Comparison of ENCODE assay signal across 25 cellular contexts in genomic region chr1:25473653-25474225, GRCh38. TPM values are rescaled to one million over a fixed set of nuclear protein-coding genes. Genes with fewer than 3 reads are reported as not detected.
DNase-seq lines count a peak whose midpoint lies in the region; ATAC-seq and TF ChIP-seq lines count a peak whose summit lies in the region.
"Had no signal": no experiment of that assay in that cellular context is flagged by ENCODE, and none has a peak within 500 bp of the region (broad histone marks: within the 10 kb centered on the region; RNA-seq: fewer than 3 reads in every experiment).

No MANE protein-coding gene starts in this region.

- no peaks in the 10 kb centered on the region for H4K20me1 ChIP-seq in Karpas-422 (ENCODE audit: insufficient read depth, low read depth, low read length)

- in situ Hi-C loops in gastrocnemius medialis (cut with MboI; ENCODE audit: low sequenced_read_pairs in 4 of 4): no loop called here

- H3K4me3 ChIP-seq in Karpas-422 (ENCODE audit: low read length): peak overlapping the region; percentile 52
- H3K4me3 ChIP-seq in gastrocnemius medialis: no peak overlapping the region
- H3K4me3 ChIP-seq: A549, breast epithelium, hepatocyte, right lobe of liver, upper lobe of left lung had no signal

- H3K9me3 Mint-ChIP-seq in activated CD4-positive, alpha-beta T cell treated with anti-CD3 and anti-CD28 coated beads, Interleukin-2, amount 10 ng/mL, durations not matched to agents 24 days and 14 days: no peaks in the 10 kb centered on the region
- H3K9me3 Mint-ChIP-seq in activated naive CD4-positive, alpha-beta T cell treated with anti-CD3 and anti-CD28 coated beads, Interleukin-2, amount 50 U/mL, for 24 hours: no peaks in the 10 kb centered on the region
- H3K9me3 Mint-ChIP-seq: CD14-positive monocyte had no signal

- ATAC-seq in gastrocnemius medialis: no peak
- ATAC-seq in HG03175 (IDR thresholded peaks at IDR 0.05; ENCODE audit: unreplicated experiment): no peak
- ATAC-seq: A549, HCT116, right lobe of liver had no signal

- no peaks in the 10 kb centered on the region for H3K27me3 ChIP-seq in Karpas-422 (ENCODE audit: low read length)
- H3K27me3 ChIP-seq in gastrocnemius medialis: no peaks in the 10 kb centered on the region
- H3K27me3 ChIP-seq: breast epithelium, hepatocyte, right lobe of liver, upper lobe of left lung had no signal

- H3K4me1 ChIP-seq in Karpas-422 (ENCODE audit: low read length) (peaks cover 85% of the 10 kb centered on the region), gastrocnemius medialis (peaks cover 89 to 94% of the 10 kb centered on the region in 2 donors)
- H3K4me1 ChIP-seq: A549, breast epithelium had no signal

- H3K9me3 ChIP-seq in Karpas-422 (ENCODE audit: low read length) (no peaks in the 10 kb centered on the region), gastrocnemius medialis (no peaks in the 10 kb centered on the region)
- H3K9me3 ChIP-seq: A549, breast epithelium, right lobe of liver, upper lobe of left lung had no signal

- peaks cover 27% of the 10 kb centered on the region for H3K36me3 Mint-ChIP-seq in activated CD4-positive, alpha-beta T cell treated with anti-CD3 and anti-CD28 coated beads, Interleukin-2, amount 10 ng/mL, durations not matched to agents 24 days and 14 days (ENCODE audit: low read depth)
- H3K36me3 Mint-ChIP-seq in activated naive CD4-positive, alpha-beta T cell treated with anti-CD3 and anti-CD28 coated beads, Interleukin-2, amount 50 U/mL, for 24 hours: peaks cover 4% of the 10 kb centered on the region

- intact Hi-C loops in activated CD4-positive, alpha-beta T cell treated with anti-CD3 and anti-CD28 coated beads, Interleukin-2, amount 10 ng/mL, durations not matched to agents 24 days and 14 days (cut with micrococcal nuclease): no loop called here
- intact Hi-C loops in gastrocnemius medialis (cut with DNase I; ENCODE audit: low total_unique reads): no loop called here

- H3K36me3 ChIP-seq in Karpas-422 (ENCODE audit: insufficient read depth, low read length): peaks cover 4% of the 10 kb centered on the region; the same call in 1 of the 2 replicates
- no peaks in the 10 kb centered on the region for H3K36me3 ChIP-seq in gastrocnemius medialis
- H3K36me3 ChIP-seq: breast epithelium, right lobe of liver, upper lobe of left lung had no signal

- peak overlapping the region; percentile 75 for H3K4me3 Mint-ChIP-seq in activated CD4-positive, alpha-beta T cell treated with anti-CD3 and anti-CD28 coated beads, Interleukin-2, amount 10 ng/mL, durations not matched to agents 24 days and 14 days
- peak overlapping the region; percentile 86 for H3K4me3 Mint-ChIP-seq in activated naive CD4-positive, alpha-beta T cell treated with anti-CD3 and anti-CD28 coated beads, Interleukin-2, amount 50 U/mL, for 24 hours
- H3K4me3 Mint-ChIP-seq: CD14-positive monocyte had no signal

- H3K27ac ChIP-seq in Karpas-422 (ENCODE audit: low read length): peak overlapping the region; percentile 87
- H3K27ac ChIP-seq in gastrocnemius medialis: peak overlapping the region; percentile 65 to 83 (median 69)
- H3K27ac ChIP-seq: A549, breast epithelium, hepatocyte, right lobe of liver, upper lobe of left lung had no signal

- H2AFZ ChIP-seq in Karpas-422 (ENCODE audit: low read length): no peak overlapping the region
- H2AFZ ChIP-seq: hepatocyte had no signal

- H3K9ac ChIP-seq in Karpas-422 (ENCODE audit: low read length): peak overlapping the region; percentile 54

- H3K4me2 ChIP-seq in Karpas-422 (ENCODE audit: low read depth, low read length, poor library complexity, severe bottlenecking): peak overlapping the region; percentile 48
- H3K4me2 ChIP-seq: A549, hepatocyte had no signal

- DNase-seq in activated CD4-positive, alpha-beta T cell treated with anti-CD3 and anti-CD28 coated beads, Interleukin-2, amount 10 ng/mL, durations not matched to agents 24 days and 14 days: peak; percentile 70
- DNase-seq in activated CD4-positive, alpha-beta T cell treated with anti-CD3 and anti-CD28 coated beads for 1 hour: no peak
- DNase-seq in Karpas-422 (no peak), gastrocnemius medialis (no peak), SK-N-DZ (ENCODE audit: low spot score) (no peak)
- no peak for DNase-seq in stimulated activated CD4-positive, alpha-beta T cell treated with anti-CD3 and anti-CD28 coated beads, Interleukin-2, amount 100 ng/mL, for 48 hours
- DNase-seq: activated CD4-positive, alpha-beta T cell treated with anti-CD3 and anti-CD28 coated beads, Interleukin-2, amount 50 U/mL, for 4 hours; activated gamma-delta T cell treated with Interleukin-2 at 50 U/mL for 16 hours; DND-41; NCI-H1048; NCI-H2171 treated with DMSO at 0.1 percent for 48 hours; NK-92 treated with Interleukin-12 subunit alpha and Interleukin-12 subunit beta, amount 100 ng/mL, for 24 hours; nucleus accumbens; right lobe of liver; stimulated activated CD4-positive, alpha-beta T cell treated with anti-CD3 and anti-CD28 coated beads, Interleukin-4, amount 100 ng/mL, for 1 hour; stimulated activated CD8-positive, alpha-beta memory T cell treated with anti-CD3 and anti-CD28 coated beads, Interleukin-4, amount 100 ng/mL, for 48 hours; T-helper 9 cell; upper lobe of left lung had no signal

- no peak for TF ChIP-seq POLR2A in gastrocnemius medialis (IDR thresholded peaks at IDR 0.05)

- peaks cover 34% of the 10 kb centered on the region for H3K4me1 Mint-ChIP-seq in activated CD4-positive, alpha-beta T cell treated with anti-CD3 and anti-CD28 coated beads, Interleukin-2, amount 10 ng/mL, durations not matched to agents 24 days and 14 days
- H3K4me1 Mint-ChIP-seq in activated naive CD4-positive, alpha-beta T cell treated with anti-CD3 and anti-CD28 coated beads, Interleukin-2, amount 50 U/mL, for 24 hours: peaks cover 83% of the 10 kb centered on the region

- no peaks in the 10 kb centered on the region for H3K27me3 Mint-ChIP-seq in activated CD4-positive, alpha-beta T cell treated with anti-CD3 and anti-CD28 coated beads, Interleukin-2, amount 10 ng/mL, durations not matched to agents 24 days and 14 days
- no peaks in the 10 kb centered on the region for H3K27me3 Mint-ChIP-seq in activated naive CD4-positive, alpha-beta T cell treated with anti-CD3 and anti-CD28 coated beads, Interleukin-2, amount 50 U/mL, for 24 hours

- H3K27ac Mint-ChIP-seq in activated CD4-positive, alpha-beta T cell treated with anti-CD3 and anti-CD28 coated beads, Interleukin-2, amount 10 ng/mL, durations not matched to agents 24 days and 14 days: peak overlapping the region; percentile 74
- peak overlapping the region; percentile 97 for H3K27ac Mint-ChIP-seq in activated naive CD4-positive, alpha-beta T cell treated with anti-CD3 and anti-CD28 coated beads, Interleukin-2, amount 50 U/mL, for 24 hours

- peaks cover 72% of the 10 kb centered on the region for H3K79me2 ChIP-seq in Karpas-422 (ENCODE audit: low read length)

- TF ChIP-seq CTCF in gastrocnemius medialis (IDR thresholded peaks at IDR 0.05 in 4 of 5, conservative IDR thresholded peaks at IDR 0.05 in 1 of 5): no peak

- H3K9me2 ChIP-seq in Karpas-422 (replicated peaks; ENCODE audit: insufficient read depth, low read length): no peaks in the 10 kb centered on the region

RNA-seq across cellular contexts. Expression of gene MACO1, which starts 43.0 kb away (rescaled TPM):
- 14.3 and 15.3 TPM in 2 replicates for total RNA-seq in activated CD4-positive, alpha-beta T cell treated with anti-CD3 and anti-CD28 coated beads, Interleukin-2, amount 10 ng/mL, durations not matched to agents 24 days and 14 days
- 29.7 and 31.4 TPM in 2 replicates for total RNA-seq in Karpas-422 (2014; rRNA removed; shearing (Covaris generic); ENCODE audit: low replicate concordance)
- 10 to 100 TPM; 38.8 to 74.6 (median 44.8) TPM for total RNA-seq in gastrocnemius medialis
- polyA plus RNA-seq in SK-N-DZ (2014; cell fraction: cytosol; rRNA removed): 16.5 and 20.3 TPM in 2 replicates
- 13.2 and 13.5 TPM in 2 replicates for polyA plus RNA-seq in SK-N-DZ (2014; cell fraction: nucleus; rRNA removed)

RNA-seq across cellular contexts. Expression of gene RHCE, which starts 53.1 kb away (rescaled TPM):
- total RNA-seq in activated CD4-positive, alpha-beta T cell treated with anti-CD3 and anti-CD28 coated beads, Interleukin-2, amount 10 ng/mL, durations not matched to agents 24 days and 14 days: 0.14 TPM in 1 of 2 replicates, not detected in the other
- total RNA-seq in Karpas-422 (2014; rRNA removed; shearing (Covaris generic); ENCODE audit: low replicate concordance): 3.1 TPM in 2 replicates
- 1 to 10 TPM in 2 of 4 donors, not detected in 2; 1.0 to 2.4 TPM for total RNA-seq in gastrocnemius medialis
- polyA plus RNA-seq in SK-N-DZ (2014; cell fraction: cytosol; rRNA removed): 0.26 and 0.91 TPM in 2 replicates
- not detected in 2 replicates for polyA plus RNA-seq in SK-N-DZ (2014; cell fraction: nucleus; rRNA removed)
